ENCODE assay signal across 9 cellular contexts in genomic region chr2:85504434-85505261, GRCh38. TPM values are rescaled to one million over a fixed set of nuclear protein-coding genes. Genes with fewer than 3 reads are reported as not detected.
DNase-seq lines count a peak whose midpoint lies in the region; ATAC-seq and TF ChIP-seq lines count a peak whose summit lies in the region.
"Had no signal": no experiment of that assay in that cellular context is flagged by ENCODE, and none has a peak within 500 bp of the region (broad histone marks: within the 10 kb centered on the region; RNA-seq: fewer than 3 reads in every experiment).

No MANE protein-coding gene starts in this region.

- no peak overlapping the region for H3K4me3 ChIP-seq in BLaER1 treated with 17β-estradiol and CSF1 and Interleukin-3, amounts not matched to agents 10 nM and 100 nM
- H3K4me3 ChIP-seq: GM12878 had no signal

- H3K9me3 ChIP-seq in BLaER1 treated with 17β-estradiol and CSF1 and Interleukin-3, amounts not matched to agents 10 nM and 100 nM (replicated peaks in 1 of 11): no peaks in the 10 kb centered on the region

- H3K4me3 Mint-ChIP-seq in brain: no peak overlapping the region

- H3K9ac ChIP-seq in BLaER1 treated with 17β-estradiol and CSF1 and Interleukin-3, amounts not matched to agents 10 nM and 100 nM: no peak overlapping the region; a peak in 1 of 22 replicates

- no peak for ATAC-seq in HG02938 (IDR thresholded peaks at IDR 0.05; ENCODE audit: unreplicated experiment)
- ATAC-seq: GM12878 had no signal

- H3K4me2 ChIP-seq in BLaER1 treated with 17β-estradiol and CSF1 and Interleukin-3, amounts not matched to agents 10 nM and 100 nM: peak overlapping the region in 7 of 11 experiments; percentile 17 to 94 (median 60); a peak in 13 of 22 replicates

- peak; percentile 83 for DNase-seq in NCI-H2029 (lab: John Stamatoyannopoulos, UW)
- DNase-seq in lung microvascular endothelial cell (ENCODE audit: low read depth in 2 of 2): peak; percentile 91 to 98
- DNase-seq in activated CD4-positive, alpha-beta T cell treated with anti-CD3 and anti-CD28 coated beads, Interleukin-2, amount 50 U/mL, for 4 hours: no peak
- DNase-seq in GM10266 (ENCODE audit: extremely low spot score): no peak
- no peak for DNase-seq in activated CD4-positive, alpha-beta T cell treated with anti-CD3 and anti-CD28 coated beads, Interleukin-2, amount 50 U/mL, for 1 hour

- TF ChIP-seq CTCF in brain (conservative IDR thresholded peaks at IDR 0.05): no peak
- TF ChIP-seq CTCF in GM10266 (IDR thresholded peaks at IDR 0.05; ENCODE audit: control insufficient read depth, insufficient read depth, low read depth, missing control alignments): no peak

- no peaks in the 10 kb centered on the region for H3K36me3 Mint-ChIP-seq in brain

- peak overlapping the region in 5 of 11 experiments; percentile 23 to 34 (median 31); a peak in 4 of 22 replicates for H3K27ac ChIP-seq in BLaER1 treated with 17β-estradiol and CSF1 and Interleukin-3, amounts not matched to agents 10 nM and 100 nM

- H3K9me3 Mint-ChIP-seq in brain: peaks cover 0 to 10% (median 0%) of the 10 kb centered on the region in 5 experiments

- H3K27ac Mint-ChIP-seq in brain: peak overlapping the region; percentile 26 to 89 (median 66)

- H3K4me1 Mint-ChIP-seq in brain: peaks cover 21% of the 10 kb centered on the region

- no peaks in the 10 kb centered on the region for H3K36me3 ChIP-seq in BLaER1 treated with 17β-estradiol and CSF1 and Interleukin-3, amounts not matched to agents 10 nM and 100 nM

- H3K27me3 Mint-ChIP-seq in brain: peaks cover 4% of the 10 kb centered on the region

- H4K20me1 ChIP-seq in BLaER1 treated with 17β-estradiol and CSF1 and Interleukin-3, amounts not matched to agents 10 nM and 100 nM: no peaks in the 10 kb centered on the region

- H3K4me1 ChIP-seq in BLaER1 treated with 17β-estradiol and CSF1 and Interleukin-3, amounts not matched to agents 10 nM and 100 nM: peaks cover 6 to 64% (median 35%) of the 10 kb centered on the region in 10 experiments; a peak in 18 of 20 replicates

- no peaks in the 10 kb centered on the region for H3K27me3 ChIP-seq in BLaER1 treated with 17β-estradiol and CSF1 and Interleukin-3, amounts not matched to agents 10 nM and 100 nM

RNA-seq across cellular contexts. Expression of gene MAT2A, which starts 34.3 kb away (rescaled TPM):
- polyA plus RNA-seq in brain (ENCODE audit: insufficient read depth, low read depth, low replicate concordance): 51.8 TPM
- total RNA-seq in lung microvascular endothelial cell: 74.1 and 108 TPM in 2 replicates

RNA-seq across cellular contexts. Expression of gene GGCX, which starts 56.6 kb away (rescaled TPM):
- 33.4 TPM for polyA plus RNA-seq in brain (ENCODE audit: insufficient read depth, low read depth, low replicate concordance)
- total RNA-seq in lung microvascular endothelial cell: 24.0 and 31.9 TPM in 2 replicates

Comparison
In these comparisons a context has a peak if more than half of its experiments do, and no peak if none do; other contexts are left out.
1. DNase-seq: peak in NCI-H2029 (single experiment) and lung microvascular endothelial cell (2 of 2); none in activated CD4-positive, alpha-beta T cell treated with anti-CD3 and anti-CD28 coated beads, Interleukin-2, amount 50 U/mL, for 4 hours (0 of 2), GM10266 (single experiment) and activated CD4-positive, alpha-beta T cell treated with anti-CD3 and anti-CD28 coated beads, Interleukin-2, amount 50 U/mL, for 1 hour (single experiment).